12 cellular contexts compared by ENCODE assay signal in genomic region chr16:89910717-89911354, GRCh38. TPM values are rescaled to one million over a fixed set of nuclear protein-coding genes. Genes with fewer than 3 reads are reported as not detected.
DNase-seq lines count a peak whose midpoint lies in the region; ATAC-seq, FAIRE-seq and TF ChIP-seq lines count a peak whose summit lies in the region.
"Had no signal": no experiment of that assay in that cellular context is flagged by ENCODE, and none has a peak within 500 bp of the region (broad histone marks: within the 10 kb centered on the region; RNA-seq: fewer than 3 reads in every experiment).

No MANE protein-coding gene starts in this region.

- dilution Hi-C loops in endothelial cell of umbilical vein (cut with MboI; ENCODE audit: extremely low pct_ligation_motif_present, low sequenced_read_pairs), result no loop called here

- H3K79me1 ChIP-seq in neuronal stem cell (ENCODE audit: low read depth, low read length), result peaks cover 4% of the 10 kb centered on the region

- 0 out of 2 replicates have a peak, but pooled peaks have one; percentile 37 for TF ChIP-seq CTCF in C4-2B (conservative IDR thresholded peaks at IDR 0.05)
- TF ChIP-seq CTCF in endothelial cell of umbilical vein (IDR thresholded peaks at IDR 0.05; ENCODE audit: extremely low read depth in 1 of 2, insufficient read depth in 1 of 2, low read depth in 1 of 2, low read length in 2 of 2), result no peak

- peak overlapping the region in 1 of 4 donors; percentile 58 for H3K4me3 Mint-ChIP-seq in IgD-negative memory B cell
- H3K4me3 Mint-ChIP-seq: activated B cell treated with CpG ODN at 0.5 μM for 24 hours; T-helper 1 cell treated with Interleukin-12 subunit alpha and Interleukin-12 subunit beta and Interleukin-4 antibody, amounts not matched to agents 30 μg/mL and 1 μg/mL, for 36 hours had no signal

- H3K4me2 ChIP-seq in endothelial cell of umbilical vein (ENCODE audit: insufficient read depth, low read length), result no peak overlapping the region
- H3K4me2 ChIP-seq in neuronal stem cell (ENCODE audit: insufficient read depth, low read length, poor library complexity, severe bottlenecking), result no peak overlapping the region

- H3K27me3 ChIP-seq in endothelial cell of umbilical vein (ENCODE audit: control insufficient read depth in 2 of 2, insufficient read depth in 2 of 2, low read length in 2 of 2) (no peaks in the 10 kb centered on the region), neuronal stem cell (ENCODE audit: control insufficient read depth in 3 of 3, insufficient read depth in 3 of 3, low read depth in 1 of 3, low read length in 3 of 3) (no peaks in the 10 kb centered on the region)

- H3K27ac ChIP-seq in C4-2B (peak overlapping the region; percentile 57; the same call in 1 of the 2 replicates), endothelial cell of umbilical vein (ENCODE audit: insufficient read depth, low read depth, low read length) (no peak overlapping the region), neuronal stem cell (replicated peaks; ENCODE audit: low read length) (no peak overlapping the region)

- H2AFZ ChIP-seq in endothelial cell of umbilical vein (ENCODE audit: low read depth, low read length), result no peak overlapping the region
- no peak overlapping the region for H2AFZ ChIP-seq in neuronal stem cell (ENCODE audit: low read length)

- no peaks in the 10 kb centered on the region for H3K9me3 ChIP-seq in endothelial cell of umbilical vein (replicated peaks; ENCODE audit: control insufficient read depth, insufficient read depth, low read length)
- peaks cover 14 to 18% of the 10 kb centered on the region in 2 donors for H3K9me3 ChIP-seq in neuronal stem cell (replicated peaks in 1 of 2; ENCODE audit: control insufficient read depth in 2 of 2, insufficient read depth in 1 of 2, low read depth in 1 of 2, low read length in 2 of 2)
- H3K9me3 ChIP-seq: HAP-1 had no signal

- POLR2A ChIA-PET in endothelial cell of umbilical vein (lab: Charles Lee), result interaction anchor here (1.0 to 1.2 kb wide), 2 partner anchors 8 to 11 kb away, joined by 3 to 5 read pairs; partner anchors contain the start of gene MC1R

- no peak for FAIRE-seq in endothelial cell of umbilical vein (lab: Jason Lieb, UNC)

- H3K18ac ChIP-seq in neuronal stem cell (ENCODE audit: low read length), result peak overlapping the region; percentile 42

- peaks cover 3% of the 10 kb centered on the region for H3K4me1 ChIP-seq in endothelial cell of umbilical vein (ENCODE audit: control insufficient read depth, extremely low read depth, insufficient read depth, low read length)
- peaks cover 0 to 1% of the 10 kb centered on the region in 2 donors for H3K4me1 ChIP-seq in neuronal stem cell (ENCODE audit: control insufficient read depth in 2 of 2, insufficient read depth in 1 of 2, low read depth in 1 of 2, low read length in 2 of 2)
- H3K4me1 ChIP-seq: HAP-1 had no signal

- H3K4me3 ChIP-seq in endothelial cell of umbilical vein (replicated peaks in 1 of 3; ENCODE audit: insufficient read depth in 1 of 3, low read depth in 1 of 3, low read length in 3 of 3), result no peak overlapping the region
- no peak overlapping the region for H3K4me3 ChIP-seq in neuronal stem cell (ENCODE audit: low read length in 2 of 2)
- H3K4me3 ChIP-seq: HAP-1 had no signal

- no peaks in the 10 kb centered on the region for H3K79me2 ChIP-seq in endothelial cell of umbilical vein (ENCODE audit: control insufficient read depth, insufficient read depth, low read length)

- ATAC-seq in HG03280 (IDR thresholded peaks at IDR 0.05; ENCODE audit: unreplicated experiment), result no peak
- ATAC-seq in HG03135 (IDR thresholded peaks at IDR 0.05; ENCODE audit: unreplicated experiment), result no peak

- peaks cover 0 to 4% (median 0%) of the 10 kb centered on the region in 3 donors for H3K4me1 Mint-ChIP-seq in IgD-negative memory B cell

- CTCF ChIA-PET in endothelial cell of umbilical vein (lab: Charles Lee), result interaction anchor here (0.9 to 4.9 kb wide), 16 partner anchors 8 to 210 kb away, joined by 3 to 54 read pairs (median 5); partner anchors contain the start of genes MC1R, SPATA2L and TUBB3

- TF ChIP-seq POLR2A in endothelial cell of umbilical vein (IDR thresholded peaks at IDR 0.05; ENCODE audit: low read depth, low read length), result no peak

- H4K20me1 ChIP-seq in endothelial cell of umbilical vein (replicated peaks; ENCODE audit: control insufficient read depth, extremely low read depth, insufficient read depth, low read length), result no peaks in the 10 kb centered on the region

- intact Hi-C loops in endothelial cell of umbilical vein (cut with micrococcal nuclease), result no loop called here

- peaks cover 2% of the 10 kb centered on the region for H3K36me3 Mint-ChIP-seq in IgD-negative memory B cell

- peaks cover 8 to 29% of the 10 kb centered on the region in 2 experiments for H3K36me3 ChIP-seq in endothelial cell of umbilical vein (ENCODE audit: control insufficient read depth in 2 of 2, extremely low read depth in 1 of 2, insufficient read depth in 2 of 2, low read length in 2 of 2)
- H3K36me3 ChIP-seq in neuronal stem cell (replicated peaks in 1 of 2; ENCODE audit: control insufficient read depth in 2 of 2, insufficient read depth in 2 of 2, low read length in 2 of 2), result peaks cover 28 to 70% of the 10 kb centered on the region in 2 donors

- H3K4ac ChIP-seq in neuronal stem cell (ENCODE audit: low read length), result no peak overlapping the region

- peak overlapping the region in 2 of 3 donors; percentile 28 to 31 for H3K27ac Mint-ChIP-seq in IgD-negative memory B cell
- H3K27ac Mint-ChIP-seq: activated B cell treated with CpG ODN at 0.5 μM for 24 hours; T-helper 1 cell treated with Interleukin-12 subunit alpha and Interleukin-12 subunit beta and Interleukin-4 antibody, amounts not matched to agents 30 μg/mL and 1 μg/mL, for 36 hours had no signal

- H3K9me3 Mint-ChIP-seq in IgD-negative memory B cell, result no peaks in the 10 kb centered on the region
- H3K9me3 Mint-ChIP-seq: activated B cell treated with CpG ODN at 0.5 μM for 24 hours; T-helper 1 cell treated with Interleukin-12 subunit alpha and Interleukin-12 subunit beta and Interleukin-4 antibody, amounts not matched to agents 30 μg/mL and 1 μg/mL, for 36 hours had no signal

- peak overlapping the region; percentile 72 for H4K8ac ChIP-seq in neuronal stem cell (ENCODE audit: low read depth, low read length)

- no peaks in the 10 kb centered on the region for H3K9me1 ChIP-seq in endothelial cell of umbilical vein (replicated peaks; ENCODE audit: control insufficient read depth, extremely low read depth, insufficient read depth, low read length)

- H3K27me3 Mint-ChIP-seq in IgD-negative memory B cell, result no peaks in the 10 kb centered on the region
- H3K27me3 Mint-ChIP-seq: activated B cell treated with CpG ODN at 0.5 μM for 24 hours had no signal

- H2BK120ac ChIP-seq in neuronal stem cell (ENCODE audit: low read depth, low read length), result no peak overlapping the region

- no peak overlapping the region for H2BK12ac ChIP-seq in neuronal stem cell (ENCODE audit: low read length)

- H2AK5ac ChIP-seq in neuronal stem cell (ENCODE audit: low read depth, low read length), result no peak overlapping the region

- H2BK5ac ChIP-seq in neuronal stem cell (ENCODE audit: low read length), result no peak overlapping the region

- no CpG with 5 or more reads among the region's 27 CpGs for WGBS in neuronal stem cell (ENCODE audit: extremely low coverage in 2 of 2, insufficient read length in 2 of 2, insufficient replicate concordance in 1 of 2), 2 donors

- TSS peak; percentile 19 for BruUV-seq in endothelial cell of umbilical vein (replicated peaks; lab: Mats Ljungman, UMichigan)

- no peak overlapping the region for H2BK15ac ChIP-seq in neuronal stem cell (ENCODE audit: low read length)

- DNase-seq in endothelial cell of umbilical vein (ENCODE audit: low read depth, low spot score) (no peak), neuronal stem cell (ENCODE audit: low spot score) (no peak), iPS-NIHi11 (ENCODE audit: low spot score) (no peak)
- no peak for DNase-seq in activated effector memory CD4-positive, alpha-beta T cell treated with Interleukin-2 at 50 U/mL for 16 hours
- DNase-seq: NCI-H510A had no signal

- H3K9ac ChIP-seq in endothelial cell of umbilical vein (replicated peaks; ENCODE audit: extremely low read depth, insufficient read depth, low read length) (no peak overlapping the region), neuronal stem cell (ENCODE audit: low read depth, low read length, poor library complexity) (no peak overlapping the region)

- no peak overlapping the region for H4K91ac ChIP-seq in neuronal stem cell (ENCODE audit: low read depth, low read length, poor library complexity)

- H3K14ac ChIP-seq in neuronal stem cell (ENCODE audit: low read length), result no peak overlapping the region

- H3K23ac ChIP-seq in neuronal stem cell (ENCODE audit: low read depth, low read length, poor library complexity), result no peak overlapping the region

RNA-seq across cellular contexts. Expression of gene MC1R, which starts 7.8 kb away (rescaled TPM):
- polyA plus RNA-seq in IgD-negative memory B cell, result 0.93 TPM
- total RNA-seq in endothelial cell of umbilical vein, result 3.2 and 4.0 TPM in 2 replicates
- 4.2 and 4.9 TPM in 2 replicates for polyA plus RNA-seq in endothelial cell of umbilical vein
- 1.5 and 1.7 TPM in 2 replicates for polyA plus RNA-seq in endothelial cell of umbilical vein (2011; cell fraction: cytosol; rRNA removed)
- 16.7 and 18.4 TPM in 2 replicates for polyA plus RNA-seq in endothelial cell of umbilical vein (2011; cell fraction: nucleus; rRNA removed)
- 2.0 and 2.1 TPM in 2 replicates for polyA plus RNA-seq in endothelial cell of umbilical vein (2012)
- 6.7 and 14.2 TPM in 2 replicates for polyA minus RNA-seq in endothelial cell of umbilical vein
- 5.3 TPM for polyA minus RNA-seq in endothelial cell of umbilical vein (2011; cell fraction: cytosol; rRNA and poly(A)+ RNA removed)
- 5.3 and 7.0 TPM in 2 replicates for polyA minus RNA-seq in endothelial cell of umbilical vein (2011; cell fraction: nucleus; rRNA and poly(A)+ RNA removed)
- 2.1 TPM for polyA plus RNA-seq in neuronal stem cell (2013, experiment 1 of 2)
- polyA plus RNA-seq in neuronal stem cell (2013, experiment 2 of 2), result 2.1 TPM

RNA-seq across cellular contexts. Expression of gene TUBB3, which starts 12.3 kb away (rescaled TPM):
- polyA plus RNA-seq in IgD-negative memory B cell, result 1.1 TPM
- total RNA-seq in endothelial cell of umbilical vein, result 164 and 215 TPM in 2 replicates
- polyA plus RNA-seq in endothelial cell of umbilical vein, result 170 and 214 TPM in 2 replicates
- 99.2 and 121 TPM in 2 replicates for polyA plus RNA-seq in endothelial cell of umbilical vein (2011; cell fraction: cytosol; rRNA removed)
- polyA plus RNA-seq in endothelial cell of umbilical vein (2011; cell fraction: nucleus; rRNA removed), result 65.6 and 75.4 TPM in 2 replicates
- polyA plus RNA-seq in endothelial cell of umbilical vein (2012), result 275 and 337 TPM in 2 replicates
- polyA minus RNA-seq in endothelial cell of umbilical vein, result 114 and 129 TPM in 2 replicates
- polyA minus RNA-seq in endothelial cell of umbilical vein (2011; cell fraction: cytosol; rRNA and poly(A)+ RNA removed), result 17.8 TPM
- polyA minus RNA-seq in endothelial cell of umbilical vein (2011; cell fraction: nucleus; rRNA and poly(A)+ RNA removed), result 25.2 and 25.6 TPM in 2 replicates
- polyA plus RNA-seq in neuronal stem cell (2013, experiment 1 of 2), result 121 TPM
- 119 TPM for polyA plus RNA-seq in neuronal stem cell (2013, experiment 2 of 2)

RNA-seq across cellular contexts. Expression of gene TCF25, which starts 37.4 kb away (rescaled TPM):
- polyA plus RNA-seq in IgD-negative memory B cell, result 135 TPM
- total RNA-seq in endothelial cell of umbilical vein, result 234 and 238 TPM in 2 replicates
- 193 and 194 TPM in 2 replicates for polyA plus RNA-seq in endothelial cell of umbilical vein
- polyA plus RNA-seq in endothelial cell of umbilical vein (2011; cell fraction: cytosol; rRNA removed), result 140 and 148 TPM in 2 replicates
- 494 and 552 TPM in 2 replicates for polyA plus RNA-seq in endothelial cell of umbilical vein (2011; cell fraction: nucleus; rRNA removed)
- 164 and 208 TPM in 2 replicates for polyA plus RNA-seq in endothelial cell of umbilical vein (2012)
- 112 and 144 TPM in 2 replicates for polyA minus RNA-seq in endothelial cell of umbilical vein
- polyA minus RNA-seq in endothelial cell of umbilical vein (2011; cell fraction: cytosol; rRNA and poly(A)+ RNA removed), result 49.4 TPM
- 96.9 and 129 TPM in 2 replicates for polyA minus RNA-seq in endothelial cell of umbilical vein (2011; cell fraction: nucleus; rRNA and poly(A)+ RNA removed)
- 136 TPM for polyA plus RNA-seq in neuronal stem cell (2013, experiment 1 of 2)
- 136 TPM for polyA plus RNA-seq in neuronal stem cell (2013, experiment 2 of 2)

RNA-seq across cellular contexts. Expression of gene DEF8, which starts 37.7 kb away (rescaled TPM):
- 67.5 TPM for polyA plus RNA-seq in IgD-negative memory B cell
- total RNA-seq in endothelial cell of umbilical vein, result 82.6 and 93.5 TPM in 2 replicates
- 193 and 221 TPM in 2 replicates for polyA plus RNA-seq in endothelial cell of umbilical vein
- polyA plus RNA-seq in endothelial cell of umbilical vein (2011; cell fraction: cytosol; rRNA removed), result 126 and 143 TPM in 2 replicates
- polyA plus RNA-seq in endothelial cell of umbilical vein (2011; cell fraction: nucleus; rRNA removed), result 290 and 292 TPM in 2 replicates
- polyA plus RNA-seq in endothelial cell of umbilical vein (2012), result 108 and 111 TPM in 2 replicates
- polyA minus RNA-seq in endothelial cell of umbilical vein, result 46.4 and 49.7 TPM in 2 replicates
- polyA minus RNA-seq in endothelial cell of umbilical vein (2011; cell fraction: cytosol; rRNA and poly(A)+ RNA removed), result 14.1 TPM
- polyA minus RNA-seq in endothelial cell of umbilical vein (2011; cell fraction: nucleus; rRNA and poly(A)+ RNA removed), result 45.4 and 53.7 TPM in 2 replicates
- 52.9 TPM for polyA plus RNA-seq in neuronal stem cell (2013, experiment 1 of 2)
- 52.2 TPM for polyA plus RNA-seq in neuronal stem cell (2013, experiment 2 of 2)

Comparison
In these comparisons a context has a peak if more than half of its experiments do, and no peak if none do; other contexts are left out.
1. RNA of gene TUBB3, which starts 12.3 kb away (polyA plus RNA-seq): 65.6 to 337 TPM in endothelial cell of umbilical vein; 1.1 TPM in IgD-negative memory B cell (single experiment); every median in the first group is over 10 times any median in the second.